9 cellular contexts compared by ENCODE assay signal in genomic region chr9:133609311-133610098, GRCh38. TPM values are rescaled to one million over a fixed set of nuclear protein-coding genes. Genes with fewer than 3 reads are reported as not detected.
A peak's percentile ranks its signal among the peaks of the same experiment; 100 is the strongest.
DNase-seq lines count a peak whose midpoint lies in the region; ATAC-seq lines count a peak whose summit lies in the region.
"Had no signal": no experiment of that assay in that cellular context is flagged by ENCODE, and none has a peak within 500 bp of the region (broad histone marks: within the 10 kb centered on the region; RNA-seq: fewer than 3 reads in every experiment).

FAM163B (minus strand) TSS chr9:133609389; CDS start chr9:133580223, 29,166 bp downstream.

- H3K9me3 ChIP-seq in skeletal muscle satellite cell (replicated peaks; ENCODE audit: low read length) = no peaks in the 10 kb centered on the region

- H3K36me3 ChIP-seq in skeletal muscle satellite cell (ENCODE audit: insufficient read depth, low read length) = no peaks in the 10 kb centered on the region

- peak; percentile 86 to 92 for ATAC-seq in left cardiac atrium
- ATAC-seq in GM18517 (IDR thresholded peaks at IDR 0.05; ENCODE audit: unreplicated experiment) = no peak

- no peaks in the 10 kb centered on the region for H3K36me3 Mint-ChIP-seq in activated T-helper 2 cell treated with anti-CD3 and anti-CD28 coated beads, Interferon-gamma antibody, Interleukin-2, Interleukin-4, amounts not matched to agents 10 μg/mL and 5 μg/mL and 100 μg/mL, durations not matched to agents 14 hours and 24 hours and 36 hours (ENCODE audit: low read depth)

- peaks cover 28% of the 10 kb centered on the region for H3K27me3 Mint-ChIP-seq in activated T-helper 2 cell treated with anti-CD3 and anti-CD28 coated beads, Interferon-gamma antibody, Interleukin-2, Interleukin-4, amounts not matched to agents 10 μg/mL and 5 μg/mL and 100 μg/mL, durations not matched to agents 14 hours and 24 hours and 36 hours (ENCODE audit: low read depth)

- no peaks in the 10 kb centered on the region for H3K4me1 Mint-ChIP-seq in activated T-helper 2 cell treated with anti-CD3 and anti-CD28 coated beads, Interferon-gamma antibody, Interleukin-2, Interleukin-4, amounts not matched to agents 10 μg/mL and 5 μg/mL and 100 μg/mL, durations not matched to agents 14 hours and 24 hours and 36 hours (ENCODE audit: low read depth)

- DNase-seq in NCI-H2227 (lab: John Stamatoyannopoulos, UW; ENCODE audit: unreplicated experiment) (peak; percentile 60), NCI-H2227 treated with DMSO at 0.1 percent for 48 hours (lab: John Stamatoyannopoulos, UW) (no peak), left cardiac atrium (peak; percentile 62), SHP77 (lab: John Stamatoyannopoulos, UW) (no peak), OCI-M2 (lab: John Stamatoyannopoulos, UW; ENCODE audit: unreplicated experiment) (no peak)
- peak; percentile 34 for DNase-seq in activated T-helper 2 cell treated with anti-CD3 and anti-CD28 coated beads, Interferon-gamma antibody, Interleukin-2, Interleukin-4, amounts not matched to agents 10 μg/mL and 5 μg/mL and 100 μg/mL, durations not matched to agents 14 hours and 24 hours and 36 hours (ENCODE audit: low spot score)

- H3K4me3 Mint-ChIP-seq in activated T-helper 2 cell treated with anti-CD3 and anti-CD28 coated beads, Interferon-gamma antibody, Interleukin-2, Interleukin-4, amounts not matched to agents 10 μg/mL and 5 μg/mL and 100 μg/mL, durations not matched to agents 14 hours and 24 hours and 36 hours (ENCODE audit: low read depth) = no peak within 1 kb of the TSS
- H3K4me3 Mint-ChIP-seq: B cell had no signal

- no peaks in the 10 kb centered on the region for H3K4me1 ChIP-seq in skeletal muscle satellite cell (ENCODE audit: control insufficient read depth, insufficient read depth, low read length)

- H3K4me2 ChIP-seq in skeletal muscle satellite cell (ENCODE audit: low read length) = peak within 1 kb of the TSS; percentile 56

- no peaks in the 10 kb centered on the region for H3K9me3 Mint-ChIP-seq in activated T-helper 2 cell treated with anti-CD3 and anti-CD28 coated beads, Interferon-gamma antibody, Interleukin-2, Interleukin-4, amounts not matched to agents 10 μg/mL and 5 μg/mL and 100 μg/mL, durations not matched to agents 14 hours and 24 hours and 36 hours

- intact Hi-C loops in activated T-helper 2 cell treated with anti-CD3 and anti-CD28 coated beads, Interferon-gamma antibody, Interleukin-2, Interleukin-4, amounts not matched to agents 10 μg/mL and 5 μg/mL and 100 μg/mL, durations not matched to agents 14 hours and 24 hours and 36 hours (cut with micrococcal nuclease) = no loop called here
- intact Hi-C loops in left cardiac atrium (cut with DNase I) = no loop called here

- no peak within 1 kb of the TSS for H3K9ac ChIP-seq in skeletal muscle satellite cell (ENCODE audit: low read depth, low read length)

- H3K4me3 ChIP-seq in skeletal muscle satellite cell (ENCODE audit: low read length) = peak within 1 kb of the TSS; percentile 13

- no peak within 1 kb of the TSS for H3K27ac Mint-ChIP-seq in activated T-helper 2 cell treated with anti-CD3 and anti-CD28 coated beads, Interferon-gamma antibody, Interleukin-2, Interleukin-4, amounts not matched to agents 10 μg/mL and 5 μg/mL and 100 μg/mL, durations not matched to agents 14 hours and 24 hours and 36 hours
- H3K27ac Mint-ChIP-seq: B cell had no signal

- H3K27me3 ChIP-seq in skeletal muscle satellite cell (ENCODE audit: control insufficient read depth, insufficient read depth, low read length) = peaks cover 96% of the 10 kb centered on the region

RNA-seq across cellular contexts. Expression of gene FAM163B, which starts in this region (rescaled TPM):
- total RNA-seq in activated T-helper 2 cell treated with anti-CD3 and anti-CD28 coated beads, Interferon-gamma antibody, Interleukin-2, Interleukin-4, amounts not matched to agents 10 μg/mL and 5 μg/mL and 100 μg/mL, durations not matched to agents 14 hours and 24 hours and 36 hours = not detected in 2 replicates
- total RNA-seq in left cardiac atrium = under 1 TPM in 1 of 2 donors, not detected in 1; 0.37 TPM
- total RNA-seq in skeletal muscle satellite cell (2012; rRNA removed) = not detected in 2 replicates
- total RNA-seq: B cell had no signal

Comparison
In these comparisons a context has a peak if more than half of its experiments do, and no peak if none do; other contexts are left out.
1. Peak in DNase-seq in activated T-helper 2 cell treated with anti-CD3 and anti-CD28 coated beads, Interferon-gamma antibody, Interleukin-2, Interleukin-4, amounts not matched to agents 10 μg/mL and 5 μg/mL and 100 μg/mL, durations not matched to agents 14 hours and 24 hours and 36 hours; RNA of the gene not detected or under 1 TPM.
2. Peak in DNase-seq and ATAC-seq in left cardiac atrium; RNA of the gene not detected or under 1 TPM.